10 cellular contexts compared by ENCODE assay signal in genomic region chr19:46303702-46304397, GRCh38. TPM values are rescaled to one million over a fixed set of nuclear protein-coding genes. Genes with fewer than 3 reads are reported as not detected.
DNase-seq lines count a peak whose midpoint lies in the region; ATAC-seq and TF ChIP-seq lines count a peak whose summit lies in the region.
"Had no signal": no experiment of that assay in that cellular context is flagged by ENCODE, and none has a peak within 500 bp of the region (broad histone marks: within the 10 kb centered on the region; RNA-seq: fewer than 3 reads in every experiment).

No MANE protein-coding gene starts in this region.

- TF ChIP-seq CTCF in right atrium auricular region (IDR thresholded peaks at IDR 0.05), result no peak
- no peak for TF ChIP-seq CTCF in progenitor cell of endocrine pancreas (IDR thresholded peaks at IDR 0.05; ENCODE audit: unreplicated experiment)
- TF ChIP-seq CTCF in GM13976 (IDR thresholded peaks at IDR 0.05; ENCODE audit: borderline replicate concordance, control extremely low read depth, extremely low read depth, insufficient read depth, missing control alignments), result no peak

- H3K27me3 Mint-ChIP-seq in progenitor cell of endocrine pancreas, result peaks cover 6% of the 10 kb centered on the region
- peaks cover 12 to 17% of the 10 kb centered on the region in 2 donors for H3K27me3 Mint-ChIP-seq in stimulated activated naive B cell treated with anti-CD40 and anti-IgM and Interleukin-4, amounts not matched to agents 10 μg/mL and 1 μg/mL and 100 μg/mL, for 72 hours

- H3K4me3 Mint-ChIP-seq in progenitor cell of endocrine pancreas (ENCODE audit: low read depth), result peak overlapping the region; percentile 56
- H3K4me3 Mint-ChIP-seq in stimulated activated naive B cell treated with anti-CD40 and anti-IgM and Interleukin-4, amounts not matched to agents 10 μg/mL and 1 μg/mL and 100 μg/mL, for 72 hours, result no peak overlapping the region
- H3K4me3 Mint-ChIP-seq: activated naive CD8-positive, alpha-beta T cell had no signal

- peaks cover 37% of the 10 kb centered on the region for H3K36me3 Mint-ChIP-seq in progenitor cell of endocrine pancreas (ENCODE audit: insufficient read depth)
- peaks cover 2 to 3% of the 10 kb centered on the region in 2 donors for H3K36me3 Mint-ChIP-seq in stimulated activated naive B cell treated with anti-CD40 and anti-IgM and Interleukin-4, amounts not matched to agents 10 μg/mL and 1 μg/mL and 100 μg/mL, for 72 hours

- peaks cover 27% of the 10 kb centered on the region for H3K4me1 ChIP-seq in adipocyte (ENCODE audit: control insufficient read depth, insufficient read depth, low read length)
- peaks cover 0 to 65% of the 10 kb centered on the region in 2 donors for H3K4me1 ChIP-seq in right atrium auricular region

- in situ Hi-C loops in GM13976 (cut with MboI; ENCODE audit: low sequenced_read_pairs, unreplicated experiment), result no loop called here

- H3K27ac ChIP-seq in right atrium auricular region, result peak overlapping the region; percentile 96 to 97

- H3K9me3 ChIP-seq in adipocyte (ENCODE audit: control insufficient read depth, low read length) (peaks cover 9% of the 10 kb centered on the region), right atrium auricular region (no peaks in the 10 kb centered on the region)

- H3K4me3 ChIP-seq in H7 (ENCODE audit: insufficient read depth, low read depth, low read length), result peak overlapping the region; percentile 58
- H3K4me3 ChIP-seq in adipocyte (ENCODE audit: low read length), result no peak overlapping the region
- H3K4me3 ChIP-seq in right atrium auricular region, result peak overlapping the region in 1 of 2 donors; percentile 15

- H3K27me3 ChIP-seq in H7 (ENCODE audit: control insufficient read depth, insufficient read depth, low read length), result no peaks in the 10 kb centered on the region
- H3K27me3 ChIP-seq in adipocyte (replicated peaks; ENCODE audit: control insufficient read depth, insufficient read depth, low read length), result no peaks in the 10 kb centered on the region
- no peaks in the 10 kb centered on the region for H3K27me3 ChIP-seq in right atrium auricular region

- H3K36me3 ChIP-seq in H7 (replicated peaks; ENCODE audit: control insufficient read depth, insufficient read depth, low read length) (peaks cover 5% of the 10 kb centered on the region), adipocyte (ENCODE audit: control insufficient read depth, insufficient read depth, low read length, severe bottlenecking) (peaks cover 48% of the 10 kb centered on the region), right atrium auricular region (peaks cover 65% of the 10 kb centered on the region)

- H3K9me3 Mint-ChIP-seq in progenitor cell of endocrine pancreas (ENCODE audit: low read depth), result peaks cover 15% of the 10 kb centered on the region
- peaks cover 11 to 13% of the 10 kb centered on the region in 2 donors for H3K9me3 Mint-ChIP-seq in stimulated activated naive B cell treated with anti-CD40 and anti-IgM and Interleukin-4, amounts not matched to agents 10 μg/mL and 1 μg/mL and 100 μg/mL, for 72 hours

- DNase-seq in H7, result peak; percentile 99
- peak; percentile 37 for DNase-seq in adipocyte (ENCODE audit: low read depth)
- peak; percentile 76 for DNase-seq in right atrium auricular region (ENCODE audit: low spot score)
- peak; percentile 45 for DNase-seq in progenitor cell of endocrine pancreas (ENCODE audit: low spot score, unreplicated experiment)
- DNase-seq in NCI-H2171 treated with DMSO at 0.1 percent for 48 hours (lab: John Stamatoyannopoulos, UW), result no peak
- DNase-seq in stimulated activated naive B cell treated with anti-CD40 and anti-IgM and Interleukin-4, amounts not matched to agents 10 μg/mL and 1 μg/mL and 100 μg/mL, for 72 hours, result no peak
- no peak for DNase-seq in GM13976 (ENCODE audit: low spot score)
- DNase-seq: PC-3 had no signal

- peak overlapping the region; percentile 46 for H3K9ac ChIP-seq in adipocyte (ENCODE audit: low read length)

- peaks cover 11% of the 10 kb centered on the region for H3K4me1 Mint-ChIP-seq in progenitor cell of endocrine pancreas (ENCODE audit: low read depth)
- peaks cover under 1 to 3% of the 10 kb centered on the region in 2 donors for H3K4me1 Mint-ChIP-seq in stimulated activated naive B cell treated with anti-CD40 and anti-IgM and Interleukin-4, amounts not matched to agents 10 μg/mL and 1 μg/mL and 100 μg/mL, for 72 hours

- H3K27ac Mint-ChIP-seq in progenitor cell of endocrine pancreas, result no peak overlapping the region
- H3K27ac Mint-ChIP-seq in stimulated activated naive B cell treated with anti-CD40 and anti-IgM and Interleukin-4, amounts not matched to agents 10 μg/mL and 1 μg/mL and 100 μg/mL, for 72 hours, result no peak overlapping the region
- H3K27ac Mint-ChIP-seq: activated naive CD8-positive, alpha-beta T cell had no signal

- no peak for ATAC-seq in stimulated activated naive B cell treated with anti-CD40 and anti-IgM and Interleukin-4, amounts not matched to agents 10 μg/mL and 1 μg/mL and 100 μg/mL, for 72 hours (replicated peaks)
- no peak for ATAC-seq in GM18873 (IDR thresholded peaks at IDR 0.05; ENCODE audit: low FRiP score, unreplicated experiment)
- ATAC-seq: PC-3 had no signal

RNA-seq across cellular contexts. Expression of gene HIF3A, which starts 7.0 kb away (rescaled TPM):
- total RNA-seq in H7 (2014; rRNA removed; shearing (Covaris generic)), result 13.2 and 18.0 TPM in 2 replicates
- total RNA-seq in right atrium auricular region (100 to 1,000 TPM in 1 of 2 donors, 10 to 100 TPM in 1; 73.1 to 123 TPM), progenitor cell of endocrine pancreas (31.1 and 37.6 TPM in 2 replicates)
- total RNA-seq: PC-3 had no signal

RNA-seq across cellular contexts. Expression of gene PPP5C, which starts 43.0 kb away (rescaled TPM):
- total RNA-seq in H7 (2014; rRNA removed; shearing (Covaris generic)), result 85.4 and 92.8 TPM in 2 replicates
- total RNA-seq in right atrium auricular region, result 10 to 100 TPM; 59.1 to 84.3 TPM
- 97.8 and 102 TPM in 2 replicates for total RNA-seq in progenitor cell of endocrine pancreas

Comparison
In these comparisons a context has a peak if more than half of its experiments do, and no peak if none do; other contexts are left out.
1. DNase-seq: peak in H7 (single experiment), adipocyte (single experiment), right atrium auricular region (single experiment) and progenitor cell of endocrine pancreas (single experiment); none in NCI-H2171 treated with DMSO at 0.1 percent for 48 hours (single experiment), stimulated activated naive B cell treated with anti-CD40 and anti-IgM and Interleukin-4, amounts not matched to agents 10 μg/mL and 1 μg/mL and 100 μg/mL, for 72 hours (single experiment) and GM13976 (single experiment).